ENCODE assay signal across 18 cellular contexts in the genomic region with DNA sequence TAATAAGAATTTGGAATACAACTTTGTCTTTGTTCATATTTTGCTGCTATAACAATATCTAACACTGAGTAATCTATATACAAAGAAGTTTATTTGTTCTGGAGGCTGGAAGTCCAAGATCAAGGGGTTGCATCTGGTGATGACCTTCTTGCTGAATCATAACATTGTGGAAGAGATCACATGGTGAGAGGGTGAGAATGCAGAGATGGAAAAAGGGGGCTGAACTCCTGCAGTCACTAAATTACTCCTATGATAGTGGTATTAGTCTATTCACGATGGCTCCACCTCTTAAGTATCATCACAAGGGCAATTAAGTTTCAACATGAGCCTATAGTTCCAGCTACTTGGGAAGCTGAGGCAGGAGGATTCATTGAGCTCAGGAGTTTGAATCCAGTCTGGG.
DNase-seq lines count a peak whose midpoint lies in the region; ATAC-seq and TF ChIP-seq lines count a peak whose summit lies in the region.
"Had no signal": no experiment of that assay in that cellular context is flagged by ENCODE, and none has a peak within 500 bp of the region (broad histone marks: within the 10 kb centered on the region; RNA-seq: fewer than 3 reads in every experiment).

No MANE protein-coding gene starts in this region.

- no peak for DNase-seq in stimulated activated naive CD8-positive, alpha-beta T cell treated with anti-CD3 and anti-CD28 coated beads, Interleukin-15, amount 100 ng/mL, for 72 hours
- DNase-seq in amniotic epithelial cell (ENCODE audit: low read depth) (peak; percentile 22), fibroblast of mammary gland (ENCODE audit: low read depth) (peak; percentile 31), NCI-H526 (lab: John Stamatoyannopoulos, UW) (no peak), NCI-H748 treated with DMSO at 0.1 percent for 48 hours (lab: John Stamatoyannopoulos, UW) (no peak)
- DNase-seq: AML-193; CD4-positive, alpha-beta T cell; DMS153; DMS79; GDM1; HFFc6 had no signal

- no peaks in the 10 kb centered on the region for H3K27me3 Mint-ChIP-seq in stimulated activated naive CD8-positive, alpha-beta T cell treated with anti-CD3 and anti-CD28 coated beads, Interleukin-15, Interleukin-2, amounts not matched to agents 100 ng/mL and 50 ng/mL, for 24 hours
- H3K27me3 Mint-ChIP-seq in stimulated activated naive CD8-positive, alpha-beta T cell treated with anti-CD3 and anti-CD28 coated beads, Interleukin-15, amount 100 ng/mL, for 72 hours = no peaks in the 10 kb centered on the region

- ATAC-seq in stimulated activated naive CD8-positive, alpha-beta T cell treated with anti-CD3 and anti-CD28 coated beads, Interleukin-15, amount 100 ng/mL, for 72 hours = no peak
- ATAC-seq in GM21423 (IDR thresholded peaks at IDR 0.05; ENCODE audit: unreplicated experiment) (no peak), HG03039 (IDR thresholded peaks at IDR 0.05; ENCODE audit: unreplicated experiment) (no peak)
- ATAC-seq: A549, HCT116, HepG2 had no signal

- H3K9me3 Mint-ChIP-seq in stimulated activated naive CD8-positive, alpha-beta T cell treated with anti-CD3 and anti-CD28 coated beads, Interleukin-15, Interleukin-2, amounts not matched to agents 100 ng/mL and 50 ng/mL, for 24 hours = peaks cover 3% of the 10 kb centered on the region
- no peaks in the 10 kb centered on the region for H3K9me3 Mint-ChIP-seq in stimulated activated naive CD8-positive, alpha-beta T cell treated with anti-CD3 and anti-CD28 coated beads, Interleukin-15, amount 100 ng/mL, for 72 hours
- H3K9me3 Mint-ChIP-seq: HFFc6 had no signal

- H3K4me1 Mint-ChIP-seq in stimulated activated naive CD8-positive, alpha-beta T cell treated with anti-CD3 and anti-CD28 coated beads, Interleukin-15, Interleukin-2, amounts not matched to agents 100 ng/mL and 50 ng/mL, for 24 hours (ENCODE audit: low read depth) = peaks cover 4% of the 10 kb centered on the region
- H3K4me1 Mint-ChIP-seq in stimulated activated naive CD8-positive, alpha-beta T cell treated with anti-CD3 and anti-CD28 coated beads, Interleukin-15, amount 100 ng/mL, for 72 hours = peaks cover 10% of the 10 kb centered on the region
- H3K4me1 Mint-ChIP-seq: IgD-negative memory B cell had no signal

- no peak for TF ChIP-seq CTCF in fibroblast of mammary gland (conservative IDR thresholded peaks at IDR 0.05; ENCODE audit: control insufficient read depth, insufficient read depth, low read depth, low read length)

- no peak overlapping the region for H3K4me3 Mint-ChIP-seq in stimulated activated naive CD8-positive, alpha-beta T cell treated with anti-CD3 and anti-CD28 coated beads, Interleukin-15, Interleukin-2, amounts not matched to agents 100 ng/mL and 50 ng/mL, for 24 hours
- no peak overlapping the region for H3K4me3 Mint-ChIP-seq in stimulated activated naive CD8-positive, alpha-beta T cell treated with anti-CD3 and anti-CD28 coated beads, Interleukin-15, amount 100 ng/mL, for 72 hours
- H3K4me3 Mint-ChIP-seq: CD4-positive, alpha-beta T cell; HFFc6; IgD-negative memory B cell had no signal

- peak overlapping the region; percentile 15 for H3K27ac Mint-ChIP-seq in stimulated activated naive CD8-positive, alpha-beta T cell treated with anti-CD3 and anti-CD28 coated beads, Interleukin-15, Interleukin-2, amounts not matched to agents 100 ng/mL and 50 ng/mL, for 24 hours
- no peak overlapping the region for H3K27ac Mint-ChIP-seq in stimulated activated naive CD8-positive, alpha-beta T cell treated with anti-CD3 and anti-CD28 coated beads, Interleukin-15, amount 100 ng/mL, for 72 hours
- H3K27ac Mint-ChIP-seq: CD4-positive, alpha-beta T cell; HFFc6; IgD-negative memory B cell had no signal

- H3K36me3 Mint-ChIP-seq in stimulated activated naive CD8-positive, alpha-beta T cell treated with anti-CD3 and anti-CD28 coated beads, Interleukin-15, Interleukin-2, amounts not matched to agents 100 ng/mL and 50 ng/mL, for 24 hours (ENCODE audit: low read depth) = no peaks in the 10 kb centered on the region
- H3K36me3 Mint-ChIP-seq: IgD-negative memory B cell had no signal

- H3K4me3 ChIP-seq in fibroblast of mammary gland (ENCODE audit: control insufficient read depth, low read depth, low read length) = no peak overlapping the region
- H3K4me3 ChIP-seq: A549 had no signal

Comparison
In these comparisons a context has a peak if more than half of its experiments do, and no peak if none do; other contexts are left out.
1. DNase-seq: peak in amniotic epithelial cell (single experiment) and fibroblast of mammary gland (single experiment); none in stimulated activated naive CD8-positive, alpha-beta T cell treated with anti-CD3 and anti-CD28 coated beads, Interleukin-15, amount 100 ng/mL, for 72 hours (0 of 2), NCI-H526 (0 of 2) and NCI-H748 treated with DMSO at 0.1 percent for 48 hours (single experiment).